In genomic region chr7:66700633-66701131, GRCh38 we compare ENCODE assay signal across 12 cellular contexts.
"Had no signal": no experiment of that assay in that cellular context is flagged by ENCODE, and none has a peak within 500 bp of the region (broad histone marks: within the 10 kb centered on the region; RNA-seq: fewer than 3 reads in every experiment).

No MANE protein-coding gene starts in this region.

- H3K27ac ChIP-seq: lower lobe of right lung had no signal

- H3K36me3 ChIP-seq: lower lobe of right lung had no signal

- H3K4me3 ChIP-seq: lower lobe of right lung had no signal

- DNase-seq: activated CD4-positive, alpha-beta T cell treated with anti-CD3 and anti-CD28 coated beads for 1 hour; activated CD4-positive, alpha-beta T cell treated with anti-CD3 and anti-CD28 coated beads, Interleukin-2, amount 50 U/mL, for 48 hours; activated CD8-positive, alpha-beta memory T cell treated with anti-CD3 and anti-CD28 coated beads, Interleukin-2, amount 10 ng/mL, durations not matched to agents 7 days and 5 days; activated naive CD8-positive, alpha-beta T cell treated with anti-CD3 and anti-CD28 coated beads, Interleukin-2, amount 50 U/mL, for 24 hours; activated T-cell treated with anti-CD3 and anti-CD28 coated beads, Interleukin-2, amount 50 U/mL, for 48 hours; central memory CD4-positive, alpha-beta T cell; immature natural killer cell; lower lobe of right lung; naive thymus-derived CD8-positive, alpha-beta T cell; SIG-M5; stimulated activated CD4-positive, alpha-beta T cell treated with anti-CD3 and anti-CD28 coated beads, Interleukin-15, amount 100 ng/mL, for 24 hours; stimulated activated CD4-positive, alpha-beta T cell treated with anti-CD3 and anti-CD28 coated beads, Interleukin-4, amount 100 ng/mL, for 4 hours had no signal

- H3K9me3 ChIP-seq: lower lobe of right lung had no signal

- H3K4me1 ChIP-seq: lower lobe of right lung had no signal

- ATAC-seq: activated CD8-positive, alpha-beta memory T cell treated with anti-CD3 and anti-CD28 coated beads, Interleukin-2, amount 10 ng/mL, durations not matched to agents 7 days and 5 days; activated naive CD8-positive, alpha-beta T cell treated with anti-CD3 and anti-CD28 coated beads, Interleukin-2, amount 50 U/mL, for 24 hours; naive thymus-derived CD8-positive, alpha-beta T cell had no signal
